In the genomic region with DNA sequence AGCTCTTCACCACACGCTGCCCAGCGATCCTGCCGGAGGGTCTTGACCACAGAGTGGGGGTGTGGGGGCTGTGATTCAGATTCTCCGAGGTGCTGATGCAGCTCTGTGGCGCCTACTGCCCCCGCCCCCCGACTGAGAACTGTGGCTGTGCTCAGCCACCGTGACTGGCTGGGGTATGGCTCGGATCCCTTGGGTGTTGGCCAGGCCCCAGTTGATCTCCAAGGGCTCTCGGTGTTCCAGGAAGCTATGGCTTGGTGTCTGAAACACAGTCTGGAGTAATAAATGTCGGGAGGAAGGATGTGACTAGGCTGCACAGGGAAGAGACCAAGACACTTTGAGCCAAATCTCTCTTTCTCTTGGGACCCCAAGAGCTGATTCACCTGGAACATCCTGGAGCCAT, we compare ENCODE assay signal across 1 cellular context.
TF ChIP-seq lines count a peak whose summit lies in the region.

No MANE protein-coding gene starts in this region.

TF ChIP-seq in IMR-90, 13 proteins besides CTCF, POLR2A, EP300 and RAD21 (continued from another document):
- no peak for TF ChIP-seq MAFK (IDR thresholded peaks at IDR 0.05; ENCODE audit: low read depth, low read length)
- no peak for TF ChIP-seq CEBPB (IDR thresholded peaks at IDR 0.05; ENCODE audit: low read depth, low read length)
- no peak for TF ChIP-seq RCOR1 (IDR thresholded peaks at IDR 0.05; ENCODE audit: insufficient replicate concordance, low read length)
- no peak for TF ChIP-seq CHD1 (IDR thresholded peaks at IDR 0.05; ENCODE audit: low read depth, low read length)
- no peak for TF ChIP-seq SMC3 (IDR thresholded peaks at IDR 0.05; ENCODE audit: low read depth, low read length)
- TF ChIP-seq FOS (IDR thresholded peaks at IDR 0.05; ENCODE audit: low read depth, low read length): no peak
- TF ChIP-seq MAZ (IDR thresholded peaks at IDR 0.05; ENCODE audit: borderline replicate concordance, low read depth, low read length): no peak
- TF ChIP-seq NFE2L2 (IDR thresholded peaks at IDR 0.05; ENCODE audit: low read depth, low read length): no peak
- TF ChIP-seq, protein P1, sequence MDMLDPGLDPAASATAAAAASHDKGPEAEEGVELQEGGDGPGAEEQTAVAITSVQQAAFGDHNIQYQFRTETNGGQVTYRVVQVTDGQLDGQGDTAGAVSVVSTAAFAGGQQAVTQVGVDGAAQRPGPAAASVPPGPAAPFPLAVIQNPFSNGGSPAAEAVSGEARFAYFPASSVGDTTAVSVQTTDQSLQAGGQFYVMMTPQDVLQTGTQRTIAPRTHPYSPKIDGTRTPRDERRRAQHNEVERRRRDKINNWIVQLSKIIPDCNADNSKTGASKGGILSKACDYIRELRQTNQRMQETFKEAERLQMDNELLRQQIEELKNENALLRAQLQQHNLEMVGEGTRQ (IDR thresholded peaks at IDR 0.05; ENCODE audit: low read depth, low read length): no peak
